In genomic region chr11:34358666-34359547, GRCh38 we compare ENCODE assay signal across 8 cellular contexts. TPM values are rescaled to one million over a fixed set of nuclear protein-coding genes. Genes with fewer than 3 reads are reported as not detected.
DNase-seq lines count a peak whose midpoint lies in the region; ATAC-seq, FAIRE-seq and TF ChIP-seq lines count a peak whose summit lies in the region.

No MANE protein-coding gene starts in this region.

- H2BK120ac ChIP-seq in trophoblast cell (ENCODE audit: insufficient read depth, low read length, poor library complexity), result no peak overlapping the region

- TF ChIP-seq EP300 in A549 (IDR thresholded peaks at IDR 0.05) (no peak), upper lobe of left lung (IDR thresholded peaks at IDR 0.05) (no peak)

- no peak overlapping the region for H3K4ac ChIP-seq in trophoblast cell (ENCODE audit: low read depth, low read length)

- H4K91ac ChIP-seq in trophoblast cell (ENCODE audit: low read depth, low read length), result no peak overlapping the region

- H3K79me2 ChIP-seq in trophoblast cell (ENCODE audit: control insufficient read depth, insufficient read depth, low read length, poor library complexity), result no peaks in the 10 kb centered on the region

- H3K4me2 ChIP-seq in A549 (peak overlapping the region; percentile 98), trophoblast cell (ENCODE audit: low read length) (peak overlapping the region; percentile 85)

- peak; percentile 100 for TF ChIP-seq CTCF in A549 (IDR thresholded peaks at IDR 0.05)
- peak; percentile 54 to 91 (median 80) for TF ChIP-seq CTCF in heart left ventricle (IDR thresholded peaks at IDR 0.05)
- peak; percentile 65 to 95 (median 82) for TF ChIP-seq CTCF in upper lobe of left lung (IDR thresholded peaks at IDR 0.05)

- POLR2A ChIA-PET in A549 (lab: Yijun Ruan, JAX), result interaction anchor here (0.6 to 2.6 kb wide), 12 partner anchors 8 to 560 kb away, joined by 3 to 40 read pairs (median 4); no protein-coding TSS in a partner anchor

- peak overlapping the region; percentile 79 for H3K4me3 ChIP-seq in A549
- H3K4me3 ChIP-seq in adipocyte (ENCODE audit: low read length), result peak overlapping the region; percentile 81
- H3K4me3 ChIP-seq in heart left ventricle, result peak overlapping the region; percentile 25 to 84 (median 52)
- peak overlapping the region; percentile 57 for H3K4me3 ChIP-seq in trophoblast cell (ENCODE audit: low read depth, low read length)
- peak overlapping the region; percentile 50 to 62 (median 52) for H3K4me3 ChIP-seq in upper lobe of left lung

- no peaks in the 10 kb centered on the region for H3K36me3 ChIP-seq in adipocyte (ENCODE audit: control insufficient read depth, insufficient read depth, low read length, severe bottlenecking)
- no peaks in the 10 kb centered on the region for H3K36me3 ChIP-seq in heart left ventricle
- no peaks in the 10 kb centered on the region for H3K36me3 ChIP-seq in trophoblast cell (ENCODE audit: control insufficient read depth in 1 of 2, insufficient read depth in 2 of 2, low read length in 2 of 2)
- no peaks in the 10 kb centered on the region for H3K36me3 ChIP-seq in upper lobe of left lung

- under 1% methylated on average over 19 of the region's 41 CpGs for WGBS in A549 (ENCODE audit: missing lambda C conversion rate)
- WGBS in heart left ventricle, 4 donors, result 0 to 1% (median 0%) methylated on average over 19 to 41 of the region's 41 CpGs
- WGBS in trophoblast cell (ENCODE audit: extremely low coverage, insufficient coverage, insufficient read length), result no CpG with 5 or more reads among the region's 41 CpGs
- 0 to 1% methylated on average over 22 to 38 of the region's 41 CpGs for WGBS in upper lobe of left lung, 2 donors

- CTCF ChIA-PET in A549 (lab: Yijun Ruan, JAX), result interaction anchor here (0.7 to 7.7 kb wide), 30 partner anchors 12 to 529 kb away, joined by 3 to 170 read pairs (median 7); no protein-coding TSS in a partner anchor

- H2AFZ ChIP-seq in trophoblast cell (ENCODE audit: insufficient read depth, low read length, poor library complexity), result peak overlapping the region; percentile 11

- H3K27ac ChIP-seq in A549 (peak overlapping the region; percentile 76 to 89), heart left ventricle (peak overlapping the region in 10 of 12 donors; percentile 13 to 80 (median 50)), trophoblast cell (ENCODE audit: low read depth, low read length) (peak overlapping the region; percentile 13), upper lobe of left lung (peak overlapping the region; percentile 51 to 72 (median 52))

- no peak overlapping the region for H4K8ac ChIP-seq in trophoblast cell (ENCODE audit: low read depth, low read length)

- TF ChIP-seq RAD21 in A549 (conservative IDR thresholded peaks at IDR 0.05 in 1 of 2, IDR thresholded peaks at IDR 0.05 in 1 of 2), result peak; percentile 97 to 100

- DNase-seq in A549 (ENCODE audit: low read depth in 1 of 2, low spot score in 1 of 2) (peak; percentile 77 to 82), NCI-H1092 treated with DMSO at 0.1 percent for 48 hours (lab: John Stamatoyannopoulos, UW) (peak; percentile 81), T-helper 1 cell (peak; percentile 35 to 71 (median 50)), adipocyte (ENCODE audit: low read depth) (peak; percentile 93), heart left ventricle (peak; percentile 61 to 84 (median 76)), trophoblast cell (peak; percentile 79 to 97), upper lobe of left lung (peak; percentile 79 to 90)

- H3K4me1 ChIP-seq in A549, result peaks cover 24% of the 10 kb centered on the region
- H3K4me1 ChIP-seq in adipocyte (ENCODE audit: control insufficient read depth, insufficient read depth, low read length), result peaks cover 35% of the 10 kb centered on the region
- H3K4me1 ChIP-seq in heart left ventricle, result peaks cover 0 to 43% (median 30%) of the 10 kb centered on the region in 12 donors
- H3K4me1 ChIP-seq in trophoblast cell (ENCODE audit: control insufficient read depth in 1 of 2, insufficient read depth in 2 of 2, low read length in 2 of 2), result peaks cover 18 to 28% of the 10 kb centered on the region in 2 experiments
- peaks cover 25 to 33% (median 27%) of the 10 kb centered on the region in 4 donors for H3K4me1 ChIP-seq in upper lobe of left lung

- H3K9ac ChIP-seq in adipocyte (ENCODE audit: low read length), result peak overlapping the region; percentile 64
- no peak overlapping the region for H3K9ac ChIP-seq in trophoblast cell (ENCODE audit: low read length)

- no peak overlapping the region for H3K14ac ChIP-seq in trophoblast cell (ENCODE audit: low read length)

- H3K9me3 ChIP-seq in A549 (no peaks in the 10 kb centered on the region), adipocyte (ENCODE audit: control insufficient read depth, low read length) (no peaks in the 10 kb centered on the region), heart left ventricle (no peaks in the 10 kb centered on the region), trophoblast cell (ENCODE audit: insufficient read depth, low read depth, low read length) (peaks cover 4% of the 10 kb centered on the region), upper lobe of left lung (no peaks in the 10 kb centered on the region)

- no peak for TF ChIP-seq POLR2A in A549 (IDR thresholded peaks at IDR 0.05; ENCODE audit: low read length)
- no peak for TF ChIP-seq POLR2A in heart left ventricle (IDR thresholded peaks at IDR 0.05)
- no peak for TF ChIP-seq POLR2A in upper lobe of left lung (IDR thresholded peaks at IDR 0.05)

- no peak overlapping the region for H2AK5ac ChIP-seq in trophoblast cell (ENCODE audit: low read length)

- intact Hi-C loops in heart left ventricle (cut with DNase I), result loop anchor here (1.0 to 10.0 kb wide), 17 partner anchors 47 to 504 kb away; partner anchors contain the start of genes NAT10 (in 2 of the 10) and CAPRIN1 (in 1 of the 10)

- ATAC-seq in A549, result peak; percentile 51 to 59
- ATAC-seq in GM18511 (IDR thresholded peaks at IDR 0.05; ENCODE audit: unreplicated experiment), result peak; percentile 25
- ATAC-seq in heart left ventricle, result peak; percentile 50 to 67 (median 56)
- ATAC-seq in upper lobe of left lung (ENCODE audit: low FRiP score in 2 of 2), result peak; percentile 48 to 68

- FAIRE-seq in A549 (lab: Jason Lieb, UNC), result no peak

- no peak overlapping the region for H4K12ac ChIP-seq in trophoblast cell (ENCODE audit: low read depth, low read length)

- no peak overlapping the region for H2BK12ac ChIP-seq in trophoblast cell (ENCODE audit: low read length)

- no peaks in the 10 kb centered on the region for H3K27me3 ChIP-seq in adipocyte (replicated peaks; ENCODE audit: control insufficient read depth, insufficient read depth, low read length)
- H3K27me3 ChIP-seq in heart left ventricle, result peaks cover 0 to 18% (median 4%) of the 10 kb centered on the region in 9 donors
- H3K27me3 ChIP-seq in trophoblast cell (ENCODE audit: insufficient read depth, low read length), result peaks cover 19% of the 10 kb centered on the region
- peaks cover 0 to 4% (median 0%) of the 10 kb centered on the region in 4 donors for H3K27me3 ChIP-seq in upper lobe of left lung

- no peak overlapping the region for H3K23ac ChIP-seq in trophoblast cell (ENCODE audit: low read length)

- H3K18ac ChIP-seq in trophoblast cell (ENCODE audit: low read length), result no peak overlapping the region

- no peak overlapping the region for H2BK5ac ChIP-seq in trophoblast cell (ENCODE audit: low read depth, low read length, poor library complexity)

- peaks cover 6% of the 10 kb centered on the region for H3K79me1 ChIP-seq in trophoblast cell (ENCODE audit: low read length)

TF ChIP-seq in A549, 52 proteins besides CTCF, POLR2A, EP300 and RAD21 (continues in another document):
- TF ChIP-seq USF2 (IDR thresholded peaks at IDR 0.05) (0 out of 2 replicates have a peak, but pooled peaks have one; percentile 6), CHD2 (IDR thresholded peaks at IDR 0.05; ENCODE audit: low read length, partially characterized antibody) (no peak), HMGXB4 (CRISPR knock-in tag; IDR thresholded peaks at IDR 0.05; ENCODE audit: borderline replicate concordance) (peak; percentile 51; the same call in 1 of the 2 replicates), ESRRA (IDR thresholded peaks at IDR 0.05; ENCODE audit: borderline replicate concordance, low read length) (0 out of 2 replicates have a peak, but pooled peaks have one; percentile 6), TP53 (CRISPR knock-in tag; IDR thresholded peaks at IDR 0.05) (no peak), KDM1A (IDR thresholded peaks at IDR 0.05; ENCODE audit: low read depth) (no peak)

RNA-seq across cellular contexts. Expression of gene ABTB2, which starts 1.1 kb away (rescaled TPM):
- polyA plus RNA-seq in A549 (2011; rRNA removed) (8.9 and 10.3 TPM in 2 replicates), A549 (2017; fragmentation: RNase III; extraction: RNeasy Plus Mini Kit Qiagen cat#74134 plus additional on column Dnase treatment) (14.4 to 18.3 TPM (median 15.4 TPM) in 3 replicates), heart left ventricle (10 to 100 TPM in 1 of 2 donors, 1 to 10 TPM in 1; 3.3 to 27.1 TPM)
- polyA plus RNA-seq in A549 (2012; cell fraction: cytosol; rRNA removed), result 15.1 and 21.8 TPM in 2 replicates
- polyA plus RNA-seq in A549 (2012; cell fraction: nucleus; rRNA removed), result 41.6 and 47.3 TPM in 2 replicates
- polyA minus RNA-seq in A549 (2011; rRNA and poly(A)+ RNA removed), result 7.6 and 9.1 TPM in 2 replicates
- total RNA-seq in heart left ventricle (10 to 100 TPM in 6 of 9 donors, 1 to 10 TPM in 3; 9.0 to 26.3 (median 12.5) TPM), upper lobe of left lung (1 to 10 TPM; 1.4 to 6.8 (median 4.7) TPM)
- 55.8 and 60.9 TPM in 2 replicates for polyA plus RNA-seq in trophoblast cell (2013)

Comparison
In these comparisons a context has a peak if more than half of its experiments do, and no peak if none do; other contexts are left out.
1. Peak in every context shown above with its lines: DNase-seq, ATAC-seq, H3K4me3 ChIP-seq and H3K27ac ChIP-seq.
2. H3K27ac ChIP-seq: peak in every context shown above with its lines; median percentile 82 in A549; 52 in upper lobe of left lung; 50 in heart left ventricle; 13 in trophoblast cell.